1 cellular context compared by ENCODE assay signal in genomic region chr13:20193924-20194631, GRCh38.
TF ChIP-seq lines count a peak whose summit lies in the region.

No MANE protein-coding gene starts in this region.

TF ChIP-seq in HepG2, 621 proteins besides CTCF, POLR2A, EP300 and RAD21:
- TF ChIP-seq, protein P1, sequence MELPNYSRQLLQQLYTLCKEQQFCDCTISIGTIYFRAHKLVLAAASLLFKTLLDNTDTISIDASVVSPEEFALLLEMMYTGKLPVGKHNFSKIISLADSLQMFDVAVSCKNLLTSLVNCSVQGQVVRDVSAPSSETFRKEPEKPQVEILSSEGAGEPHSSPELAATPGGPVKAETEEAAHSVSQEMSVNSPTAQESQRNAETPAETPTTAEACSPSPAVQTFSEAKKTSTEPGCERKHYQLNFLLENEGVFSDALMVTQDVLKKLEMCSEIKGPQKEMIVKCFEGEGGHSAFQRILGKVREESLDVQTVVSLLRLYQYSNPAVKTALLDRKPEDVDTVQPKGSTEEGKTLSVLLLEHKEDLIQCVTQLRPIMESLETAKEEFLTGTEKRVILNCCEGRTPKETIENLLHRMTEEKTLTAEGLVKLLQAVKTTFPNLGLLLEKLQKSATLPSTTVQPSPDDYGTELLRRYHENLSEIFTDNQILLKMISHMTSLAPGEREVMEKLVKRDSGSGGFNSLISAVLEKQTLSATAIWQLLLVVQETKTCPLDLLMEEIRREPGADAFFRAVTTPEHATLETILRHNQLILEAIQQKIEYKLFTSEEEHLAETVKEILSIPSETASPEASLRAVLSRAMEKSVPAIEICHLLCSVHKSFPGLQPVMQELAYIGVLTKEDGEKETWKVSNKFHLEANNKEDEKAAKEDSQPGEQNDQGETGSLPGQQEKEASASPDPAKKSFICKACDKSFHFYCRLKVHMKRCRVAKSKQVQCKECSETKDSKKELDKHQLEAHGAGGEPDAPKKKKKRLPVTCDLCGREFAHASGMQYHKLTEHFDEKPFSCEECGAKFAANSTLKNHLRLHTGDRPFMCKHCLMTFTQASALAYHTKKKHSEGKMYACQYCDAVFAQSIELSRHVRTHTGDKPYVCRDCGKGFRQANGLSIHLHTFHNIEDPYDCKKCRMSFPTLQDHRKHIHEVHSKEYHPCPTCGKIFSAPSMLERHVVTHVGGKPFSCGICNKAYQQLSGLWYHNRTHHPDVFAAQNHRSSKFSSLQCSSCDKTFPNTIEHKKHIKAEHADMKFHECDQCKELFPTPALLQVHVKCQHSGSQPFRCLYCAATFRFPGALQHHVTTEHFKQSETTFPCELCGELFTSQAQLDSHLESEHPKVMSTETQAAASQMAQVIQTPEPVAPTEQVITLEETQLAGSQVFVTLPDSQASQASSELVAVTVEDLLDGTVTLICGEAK (IDR thresholded peaks at IDR 0.05): no peak
- TF ChIP-seq, protein P1 (CRISPR knock-in tag; IDR thresholded peaks at IDR 0.05): no peak
- TF ChIP-seq KAT7 (CRISPR knock-in tag; IDR thresholded peaks at IDR 0.05; ENCODE audit: borderline replicate concordance) (no peak), ZNF737 (CRISPR knock-in tag; IDR thresholded peaks at IDR 0.05; ENCODE audit: borderline replicate concordance) (no peak), PHF20 (CRISPR knock-in tag; IDR thresholded peaks at IDR 0.05) (no peak), MAFK (conservative IDR thresholded peaks at IDR 0.05 in 1 of 2, IDR thresholded peaks at IDR 0.05 in 1 of 2; ENCODE audit: low read length in 2 of 2) (peak; percentile 85 to 93), ZNF839 (CRISPR knock-in tag; IDR thresholded peaks at IDR 0.05; ENCODE audit: borderline replicate concordance) (no peak), MAFF (IDR thresholded peaks at IDR 0.05; ENCODE audit: low read depth, low read length) (peak; percentile 84)
TF ChIP-seq in HepG2: peak in this region for 2.
